ENCODE assay signal across 6 cellular contexts in genomic region chr17:4898927-4899326, GRCh38. TPM values are rescaled to one million over a fixed set of nuclear protein-coding genes. Genes with fewer than 3 reads are reported as not detected.
DNase-seq lines count a peak whose midpoint lies in the region; ATAC-seq, FAIRE-seq and TF ChIP-seq lines count a peak whose summit lies in the region.

No MANE protein-coding gene starts in this region.

- H3F3A ChIP-seq in DOHH2 (ENCODE audit: control insufficient read depth, insufficient read depth), result no peaks in the 10 kb centered on the region

- no peaks in the 10 kb centered on the region for H3K9me3 ChIP-seq in DOHH2 (ENCODE audit: control insufficient read depth, insufficient read depth, low read length)
- no peaks in the 10 kb centered on the region for H3K9me3 ChIP-seq in mononuclear cell (ENCODE audit: low read depth, low read length)

- H3K27me3 Mint-ChIP-seq in activated naive CD8-positive, alpha-beta T cell, result no peaks in the 10 kb centered on the region

- no peaks in the 10 kb centered on the region for H3K9me3 Mint-ChIP-seq in activated naive CD8-positive, alpha-beta T cell (ENCODE audit: low read depth)

- H4K20me1 ChIP-seq in DOHH2 (ENCODE audit: control insufficient read depth, insufficient read depth, low read depth, low read length), result no peaks in the 10 kb centered on the region; the same call in 1 of the 2 replicates

- no peak overlapping the region for H3K27ac Mint-ChIP-seq in activated naive CD8-positive, alpha-beta T cell

- H3K4me2 ChIP-seq in DOHH2 (ENCODE audit: low read length), result peak overlapping the region; percentile 62

- no peak for ATAC-seq in HG03442 (IDR thresholded peaks at IDR 0.05; ENCODE audit: unreplicated experiment)

- DNase-seq in NCI-H2171 (lab: John Stamatoyannopoulos, UW) (no peak), GM12891 (ENCODE audit: insufficient read length, low spot score) (no peak)

- H3K4me1 ChIP-seq in DOHH2 (ENCODE audit: control insufficient read depth, low read length) (peaks cover 32% of the 10 kb centered on the region), mononuclear cell (ENCODE audit: insufficient read depth, low read length) (peaks cover 53% of the 10 kb centered on the region)

- H3K27me3 ChIP-seq in DOHH2 (ENCODE audit: control insufficient read depth, low read length), result peaks cover 14% of the 10 kb centered on the region
- peaks cover 7% of the 10 kb centered on the region for H3K27me3 ChIP-seq in mononuclear cell (ENCODE audit: insufficient read depth, low read length)

- no peak for TF ChIP-seq CTCF in DOHH2 (IDR thresholded peaks at IDR 0.05; ENCODE audit: low read depth, low read length, poor library complexity, severe bottlenecking)

- H3K4me3 Mint-ChIP-seq in activated naive CD8-positive, alpha-beta T cell, result peak overlapping the region; percentile 93

- peak overlapping the region; percentile 60 for H3K4me3 ChIP-seq in DOHH2 (ENCODE audit: low read length)
- peak overlapping the region; percentile 42 for H3K4me3 ChIP-seq in mononuclear cell (ENCODE audit: low read length)

- H3K9me2 ChIP-seq in DOHH2 (replicated peaks; ENCODE audit: control insufficient read depth, low read length), result no peaks in the 10 kb centered on the region

- no peak for TF ChIP-seq POLR2A in GM12891 (IDR thresholded peaks at IDR 0.05; ENCODE audit: low read depth, low read length)

- H3K79me2 ChIP-seq in DOHH2 (ENCODE audit: control insufficient read depth, low read length), result no peaks in the 10 kb centered on the region

- no peaks in the 10 kb centered on the region for H3K36me3 Mint-ChIP-seq in activated naive CD8-positive, alpha-beta T cell

- H3K27ac ChIP-seq in DOHH2 (ENCODE audit: low read depth, low read length), result no peak overlapping the region

- peaks cover 34% of the 10 kb centered on the region for H3K4me1 Mint-ChIP-seq in activated naive CD8-positive, alpha-beta T cell (ENCODE audit: low read depth)

- H3K36me3 ChIP-seq in DOHH2 (ENCODE audit: control insufficient read depth, low read length), result peaks cover 14% of the 10 kb centered on the region

- no peak for FAIRE-seq in GM12891 (lab: Jason Lieb, UNC)

TF ChIP-seq in GM12891, 5 proteins besides CTCF, POLR2A, EP300 and RAD21:
- TF ChIP-seq POLR2AphosphoS5 (IDR thresholded peaks at IDR 0.05; ENCODE audit: low read depth, low read length) (no peak), POU2F2 (IDR thresholded peaks at IDR 0.05; ENCODE audit: low read depth, low read length) (no peak), PAX5 (IDR thresholded peaks at IDR 0.05; ENCODE audit: insufficient read depth, low read length, severe bottlenecking) (no peak), TAF1 (IDR thresholded peaks at IDR 0.05; ENCODE audit: low read depth, low read length) (no peak), SPI1 (IDR thresholded peaks at IDR 0.05; ENCODE audit: low read depth, low read length) (no peak)

RNA-seq across cellular contexts. Expression of gene C17orf107, which starts 0.4 kb away (rescaled TPM):
- total RNA-seq in mononuclear cell, result 26.4 TPM
- 0.12 TPM for polyA plus RNA-seq in GM12891 (2012; ENCODE audit: low read depth, missing spikeins)

RNA-seq across cellular contexts. Expression of gene CHRNE, which starts 4.0 kb away (rescaled TPM):
- total RNA-seq in mononuclear cell, result 2.2 TPM
- 0.27 TPM for polyA plus RNA-seq in GM12891 (2012; ENCODE audit: low read depth, missing spikeins)

RNA-seq across cellular contexts. Expression of gene GP1BA, which starts 33.1 kb away (rescaled TPM):
- 4.2 TPM for total RNA-seq in mononuclear cell
- 1.4 TPM for polyA plus RNA-seq in GM12891 (2012; ENCODE audit: low read depth, missing spikeins)

RNA-seq across cellular contexts. Expression of gene SLC25A11, which starts 40.9 kb away (rescaled TPM):
- total RNA-seq in mononuclear cell, result 17.1 TPM
- polyA plus RNA-seq in GM12891 (2012; ENCODE audit: low read depth, missing spikeins), result 52.1 TPM

RNA-seq across cellular contexts. Expression of gene RNF167, which starts 41.1 kb away (rescaled TPM):
- total RNA-seq in mononuclear cell, result 19.3 TPM
- polyA plus RNA-seq in GM12891 (2012; ENCODE audit: low read depth, missing spikeins), result 110 TPM
